Comparison of ENCODE assay signal across 18 cellular contexts in the genomic region with DNA sequence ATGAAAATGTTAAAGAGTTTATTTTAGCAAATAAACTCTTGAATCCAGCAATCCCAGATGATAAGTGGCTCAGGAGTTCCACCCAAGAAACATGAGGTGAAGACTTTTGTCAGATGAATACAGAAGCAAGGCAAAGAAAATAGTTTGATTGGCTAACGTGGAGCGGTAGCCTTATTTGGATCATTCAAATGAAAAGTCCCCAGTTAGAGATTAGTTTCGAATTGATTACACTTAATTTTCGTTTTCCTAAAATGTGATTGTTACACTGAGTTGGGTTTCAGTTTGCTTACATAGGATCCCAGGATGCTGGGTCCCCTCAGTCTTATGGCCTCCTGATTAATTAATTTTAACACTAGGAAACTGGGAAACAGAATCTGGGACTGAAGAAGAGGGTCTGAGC.
DNase-seq lines count a peak whose midpoint lies in the region; ATAC-seq and TF ChIP-seq lines count a peak whose summit lies in the region.
"Had no signal": no experiment of that assay in that cellular context is flagged by ENCODE, and none has a peak within 500 bp of the region (broad histone marks: within the 10 kb centered on the region; RNA-seq: fewer than 3 reads in every experiment).

No MANE protein-coding gene starts in this region.

- H3K27ac ChIP-seq in RWPE1 = no peak overlapping the region
- H3K27ac ChIP-seq: 22Rv1; A549; BLaER1 treated with 17β-estradiol and CSF1 and Interleukin-3, amounts not matched to agents 10 nM and 100 nM; C4-2B had no signal

- CTCF ChIA-PET in RWPE1 (lab: Yijun Ruan, JAX) = no interaction called here

- peaks cover 26% of the 10 kb centered on the region for H3K9me3 Mint-ChIP-seq in nephron progenitor cell
- H3K9me3 Mint-ChIP-seq: CD4-positive, alpha-beta T cell; CD8-positive, alpha-beta T cell had no signal

- no peaks in the 10 kb centered on the region for H3K27me3 Mint-ChIP-seq in nephron progenitor cell (ENCODE audit: low read depth, poor library complexity)
- H3K27me3 Mint-ChIP-seq: B cell; CD4-positive, alpha-beta T cell had no signal

- peak; percentile 53 for ATAC-seq in GM18873 (IDR thresholded peaks at IDR 0.05; ENCODE audit: low FRiP score, unreplicated experiment)
- ATAC-seq in HG02885 (IDR thresholded peaks at IDR 0.05; ENCODE audit: poor library complexity, unreplicated experiment) = peak; percentile 69
- ATAC-seq in GM18520 (IDR thresholded peaks at IDR 0.05; ENCODE audit: unreplicated experiment) = no peak
- ATAC-seq in HG02938 (IDR thresholded peaks at IDR 0.05; ENCODE audit: unreplicated experiment) = no peak
- ATAC-seq: A549; CD8-positive, alpha-beta T cell had no signal

- POLR2A ChIA-PET in RWPE1 (lab: Yijun Ruan, JAX; ENCODE audit: low non-redundant PET) = no interaction called here

- no peak overlapping the region for H3K4me3 Mint-ChIP-seq in nephron progenitor cell
- H3K4me3 Mint-ChIP-seq: B cell; CD4-positive, alpha-beta T cell; CD8-positive, alpha-beta T cell had no signal

- H3K4me1 Mint-ChIP-seq in nephron progenitor cell = no peaks in the 10 kb centered on the region
- H3K4me1 Mint-ChIP-seq: B cell had no signal

- DNase-seq in nephron progenitor cell (no peak), RWPE1 (ENCODE audit: low spot score) (no peak)
- DNase-seq: AML-193; Caco-2; Calu3; CD4-positive, alpha-beta T cell; CD8-positive, alpha-beta T cell; DMS79 treated with DMSO at 0.1 percent for 48 hours; GF-D8 had no signal

- TF ChIP-seq CTCF in nephron progenitor cell (IDR thresholded peaks at IDR 0.05) (no peak), RWPE1 (conservative IDR thresholded peaks at IDR 0.05; ENCODE audit: low read depth) (no peak)

- peaks cover 23% of the 10 kb centered on the region for H3K36me3 Mint-ChIP-seq in nephron progenitor cell (ENCODE audit: low read depth)

- peak overlapping the region; percentile 52 for H3K27ac Mint-ChIP-seq in nephron progenitor cell
- H3K27ac Mint-ChIP-seq: B cell; CD4-positive, alpha-beta T cell; CD8-positive, alpha-beta T cell had no signal

Comparison
In these comparisons a context has a peak if more than half of its experiments do, and no peak if none do; other contexts are left out.
1. ATAC-seq: peak in GM18873 (single experiment) and HG02885 (single experiment); none in GM18520 (single experiment) and HG02938 (single experiment).